6 cellular contexts compared by ENCODE assay signal in genomic region chr16:426115-426905, GRCh38. TPM values are rescaled to one million over a fixed set of nuclear protein-coding genes. Genes with fewer than 3 reads are reported as not detected.
DNase-seq lines count a peak whose midpoint lies in the region; ATAC-seq lines count a peak whose summit lies in the region.

No MANE protein-coding gene starts in this region.

- ATAC-seq in activated T-cell treated with anti-CD3 and anti-CD28 coated beads, Interleukin-2, amount 50 U/mL, for 4 hours, result peak in 1 of 2 donors; percentile 1
- ATAC-seq in GM21447 (IDR thresholded peaks at IDR 0.05; ENCODE audit: unreplicated experiment), result no peak

- DNase-seq in activated naive CD4-positive, alpha-beta T cell treated with anti-CD3 and anti-CD28 coated beads, Interleukin-2, amount 10 ng/mL, durations not matched to agents 7 days and 5 days, result peak; percentile 30
- no peak for DNase-seq in activated naive CD4-positive, alpha-beta T cell treated with Interleukin-2 at 50 U/mL for 16 hours
- no peak for DNase-seq in activated T-cell treated with anti-CD3 and anti-CD28 coated beads, Interleukin-2, amount 50 U/mL, for 4 hours
- DNase-seq in lung microvascular endothelial cell (ENCODE audit: low read depth in 2 of 2) (peak; percentile 24 to 32), GDM1 (lab: John Stamatoyannopoulos, UW) (no peak)

- CTCF ChIA-PET in activated naive CD4-positive, alpha-beta T cell treated with anti-CD3 and anti-CD28 coated beads, Interleukin-2, amount 10 ng/mL, durations not matched to agents 7 days and 5 days (lab: Charles Lee), result no interaction called here

- peak overlapping the region; percentile 58 for H3K27ac Mint-ChIP-seq in activated naive CD4-positive, alpha-beta T cell treated with anti-CD3 and anti-CD28 coated beads, Interleukin-2, amount 10 ng/mL, durations not matched to agents 7 days and 5 days

- H3K27me3 Mint-ChIP-seq in activated naive CD4-positive, alpha-beta T cell treated with anti-CD3 and anti-CD28 coated beads, Interleukin-2, amount 10 ng/mL, durations not matched to agents 7 days and 5 days, result peaks cover 45% of the 10 kb centered on the region
- H3K27me3 Mint-ChIP-seq in activated T-cell treated with anti-CD3 and anti-CD28 coated beads, Interleukin-2, amount 50 U/mL, for 4 hours (ENCODE audit: low read depth), result no peaks in the 10 kb centered on the region

- peaks cover 30% of the 10 kb centered on the region for H3K4me1 Mint-ChIP-seq in activated naive CD4-positive, alpha-beta T cell treated with anti-CD3 and anti-CD28 coated beads, Interleukin-2, amount 10 ng/mL, durations not matched to agents 7 days and 5 days
- H3K4me1 Mint-ChIP-seq in activated T-cell treated with anti-CD3 and anti-CD28 coated beads, Interleukin-2, amount 50 U/mL, for 4 hours (ENCODE audit: low read depth), result peaks cover 31% of the 10 kb centered on the region

- H3K36me3 Mint-ChIP-seq in activated naive CD4-positive, alpha-beta T cell treated with anti-CD3 and anti-CD28 coated beads, Interleukin-2, amount 10 ng/mL, durations not matched to agents 7 days and 5 days, result peaks cover 3% of the 10 kb centered on the region
- peaks cover 6% of the 10 kb centered on the region for H3K36me3 Mint-ChIP-seq in activated T-cell treated with anti-CD3 and anti-CD28 coated beads, Interleukin-2, amount 50 U/mL, for 4 hours (ENCODE audit: insufficient read depth)

- H3K4me3 Mint-ChIP-seq in activated naive CD4-positive, alpha-beta T cell treated with anti-CD3 and anti-CD28 coated beads, Interleukin-2, amount 10 ng/mL, durations not matched to agents 7 days and 5 days, result peak overlapping the region; percentile 80
- peak overlapping the region; percentile 82 for H3K4me3 Mint-ChIP-seq in activated T-cell treated with anti-CD3 and anti-CD28 coated beads, Interleukin-2, amount 50 U/mL, for 4 hours

- H3K9me3 Mint-ChIP-seq in activated naive CD4-positive, alpha-beta T cell treated with anti-CD3 and anti-CD28 coated beads, Interleukin-2, amount 10 ng/mL, durations not matched to agents 7 days and 5 days, result no peaks in the 10 kb centered on the region
- no peaks in the 10 kb centered on the region for H3K9me3 Mint-ChIP-seq in activated T-cell treated with anti-CD3 and anti-CD28 coated beads, Interleukin-2, amount 50 U/mL, for 4 hours

RNA-seq across cellular contexts. Expression of gene RAB11FIP3, which starts 0.9 kb away (rescaled TPM):
- 10 to 100 TPM; 28.2 to 31.3 (median 28.8) TPM for total RNA-seq in activated T-cell treated with anti-CD3 and anti-CD28 coated beads, Interleukin-2, amount 50 U/mL, for 4 hours
- 21.1 and 36.3 TPM in 2 replicates for total RNA-seq in lung microvascular endothelial cell

RNA-seq across cellular contexts. Expression of gene DECR2, which starts 24.6 kb away (rescaled TPM):
- 10 to 100 TPM; 16.9 to 19.1 (median 17.8) TPM for total RNA-seq in activated T-cell treated with anti-CD3 and anti-CD28 coated beads, Interleukin-2, amount 50 U/mL, for 4 hours
- 9.3 and 12.6 TPM in 2 replicates for total RNA-seq in lung microvascular endothelial cell

RNA-seq across cellular contexts. Expression of gene NME4, which starts 29.3 kb away (rescaled TPM):
- 10 to 100 TPM; 46.1 to 78.9 (median 52.7) TPM for total RNA-seq in activated T-cell treated with anti-CD3 and anti-CD28 coated beads, Interleukin-2, amount 50 U/mL, for 4 hours
- 30.4 and 55.6 TPM in 2 replicates for total RNA-seq in lung microvascular endothelial cell

RNA-seq across cellular contexts. Expression of gene PGAP6, which starts 44.5 kb away (rescaled TPM):
- 10 to 100 TPM; 33.4 to 39.1 (median 34.0) TPM for total RNA-seq in activated T-cell treated with anti-CD3 and anti-CD28 coated beads, Interleukin-2, amount 50 U/mL, for 4 hours
- total RNA-seq in lung microvascular endothelial cell, result 78.7 and 110 TPM in 2 replicates

RNA-seq across cellular contexts. Expression of gene MRPL28, which starts 56.0 kb away (rescaled TPM):
- total RNA-seq in activated T-cell treated with anti-CD3 and anti-CD28 coated beads, Interleukin-2, amount 50 U/mL, for 4 hours, result 100 to 1,000 TPM; 124 to 136 (median 128) TPM
- 70.8 and 80.6 TPM in 2 replicates for total RNA-seq in lung microvascular endothelial cell

Comparison
In these comparisons a context has a peak if more than half of its experiments do, and no peak if none do; other contexts are left out.
1. DNase-seq: peak in activated naive CD4-positive, alpha-beta T cell treated with anti-CD3 and anti-CD28 coated beads, Interleukin-2, amount 10 ng/mL, durations not matched to agents 7 days and 5 days (single experiment) and lung microvascular endothelial cell (2 of 2); none in activated naive CD4-positive, alpha-beta T cell treated with Interleukin-2 at 50 U/mL for 16 hours (single experiment), activated T-cell treated with anti-CD3 and anti-CD28 coated beads, Interleukin-2, amount 50 U/mL, for 4 hours (single experiment) and GDM1 (single experiment).